In the genomic region with DNA sequence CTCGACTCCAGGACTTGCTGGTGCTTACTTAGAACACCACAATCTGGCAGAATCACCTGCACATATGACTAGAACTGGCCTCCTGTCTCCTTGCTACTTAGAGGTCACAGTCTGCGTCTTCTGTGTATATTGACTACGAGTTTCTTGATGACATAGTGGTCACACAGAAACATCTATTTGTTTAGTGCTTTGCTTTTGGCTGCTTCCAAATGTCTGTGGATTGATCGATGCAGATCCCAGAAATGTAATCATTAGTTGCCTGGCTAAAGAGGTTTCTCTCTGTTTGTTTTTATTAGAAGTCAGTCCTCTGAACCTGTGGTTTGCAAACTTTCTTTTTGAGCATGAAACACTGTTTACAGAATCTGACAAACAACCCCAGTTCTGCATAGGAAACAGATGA, we compare ENCODE assay signal across 18 cellular contexts.
DNase-seq lines count a peak whose midpoint lies in the region; ATAC-seq and TF ChIP-seq lines count a peak whose summit lies in the region.
"Had no signal": no experiment of that assay in that cellular context is flagged by ENCODE, and none has a peak within 500 bp of the region (broad histone marks: within the 10 kb centered on the region; RNA-seq: fewer than 3 reads in every experiment).

No MANE protein-coding gene starts in this region.

- peaks cover 60% of the 10 kb centered on the region for H3K4me1 Mint-ChIP-seq in HFFc6 (ENCODE audit: low read depth)
- H3K4me1 Mint-ChIP-seq in dendritic cell treated with granulocyte-macrophage colony-stimulating factor and Interleukin-4, amounts not matched to agents 40 ng/mL and 50 ng/mL, for 4 days (ENCODE audit: low read depth), result peaks cover 100% of the 10 kb centered on the region

- no peaks in the 10 kb centered on the region for H3K9me3 ChIP-seq in muscle layer of duodenum (ENCODE audit: control insufficient read depth in 1 of 2, low read length in 2 of 2)
- no peaks in the 10 kb centered on the region for H3K9me3 ChIP-seq in tibial artery
- peaks cover 7% of the 10 kb centered on the region for H3K9me3 ChIP-seq in SJCRH30 (replicated peaks)
- H3K9me3 ChIP-seq: BE2C had no signal

- H3K36me3 ChIP-seq in muscle layer of duodenum (ENCODE audit: control insufficient read depth in 1 of 2, insufficient read depth in 2 of 2, low read length in 2 of 2), result no peaks in the 10 kb centered on the region
- H3K36me3 ChIP-seq in tibial artery, result no peaks in the 10 kb centered on the region
- H3K36me3 ChIP-seq in SJCRH30, result peaks cover 7% of the 10 kb centered on the region; the same call in 1 of the 2 replicates
- H3K36me3 ChIP-seq: BE2C had no signal

- no peaks in the 10 kb centered on the region for H3K36me3 Mint-ChIP-seq in HFFc6 (ENCODE audit: low read depth)
- H3K36me3 Mint-ChIP-seq in dendritic cell treated with granulocyte-macrophage colony-stimulating factor and Interleukin-4, amounts not matched to agents 40 ng/mL and 50 ng/mL, for 4 days (ENCODE audit: low read depth), result peaks cover 56% of the 10 kb centered on the region

- H3K9me3 Mint-ChIP-seq in HFFc6, result no peaks in the 10 kb centered on the region
- no peaks in the 10 kb centered on the region for H3K9me3 Mint-ChIP-seq in dendritic cell treated with granulocyte-macrophage colony-stimulating factor and Interleukin-4, amounts not matched to agents 40 ng/mL and 50 ng/mL, for 4 days
- H3K9me3 Mint-ChIP-seq: activated CD8-positive, alpha-beta T cell treated with anti-CD3 and anti-CD28 coated beads for 36 hours; effector memory CD8-positive, alpha-beta T cell had no signal

- H3K27me3 ChIP-seq in muscle layer of duodenum (ENCODE audit: low read depth, low read length), result no peaks in the 10 kb centered on the region
- H3K27me3 ChIP-seq in tibial artery, result no peaks in the 10 kb centered on the region
- no peaks in the 10 kb centered on the region for H3K27me3 ChIP-seq in SJCRH30
- H3K27me3 ChIP-seq: BE2C had no signal

- TF ChIP-seq CTCF in HFFc6 (IDR thresholded peaks at IDR 0.05) (no peak), tibial artery (IDR thresholded peaks at IDR 0.05) (no peak)

- intact Hi-C loops in dendritic cell treated with granulocyte-macrophage colony-stimulating factor and Interleukin-4, amounts not matched to agents 40 ng/mL and 50 ng/mL, for 4 days (cut with micrococcal nuclease), result no loop called here
- intact Hi-C loops in tibial artery (cut with DNase I; ENCODE audit: low total_unique reads), result loop anchor here (5.0 kb wide), 1 partner anchor 101 kb away; a partner anchor contains a TSS

- H3K4me3 ChIP-seq in muscle layer of duodenum (ENCODE audit: low read depth in 1 of 2, low read length in 2 of 2), result no peak overlapping the region
- H3K4me3 ChIP-seq in tibial artery, result no peak overlapping the region
- H3K4me3 ChIP-seq in SJCRH30, result no peak overlapping the region

- peaks cover 23 to 44% of the 10 kb centered on the region in 2 donors for H3K4me1 ChIP-seq in muscle layer of duodenum (ENCODE audit: control insufficient read depth in 1 of 2, insufficient read depth in 2 of 2, low read length in 2 of 2)
- H3K4me1 ChIP-seq in tibial artery, result peaks cover 5 to 56% (median 34%) of the 10 kb centered on the region in 4 donors
- H3K4me1 ChIP-seq in SJCRH30, result no peaks in the 10 kb centered on the region

- DNase-seq in HFFc6, result no peak
- DNase-seq in tibial artery, result no peak
- DNase-seq in SJCRH30, result no peak
- DNase-seq in activated CD4-positive, alpha-beta T cell treated with anti-CD3 and anti-CD28 coated beads for 4 hours, result no peak
- DNase-seq: activated CD8-positive, alpha-beta T cell treated with anti-CD3 and anti-CD28 coated beads for 36 hours; activated effector memory CD4-positive, alpha-beta T cell treated with Interleukin-2 at 50 U/mL for 16 hours; BE2C; effector memory CD8-positive, alpha-beta T cell; GOT3; midbrain; NCI-H187 treated with DMSO at 0.1 percent for 48 hours; NCI-H524; occipital lobe; PC-3; stimulated activated CD4-positive, alpha-beta T cell treated with anti-CD3 and anti-CD28 coated beads, Interleukin-15, amount 100 ng/mL, for 24 hours had no signal

- no peak overlapping the region for H3K4me3 Mint-ChIP-seq in HFFc6
- peak overlapping the region; percentile 71 for H3K4me3 Mint-ChIP-seq in dendritic cell treated with granulocyte-macrophage colony-stimulating factor and Interleukin-4, amounts not matched to agents 40 ng/mL and 50 ng/mL, for 4 days
- H3K4me3 Mint-ChIP-seq: activated CD8-positive, alpha-beta T cell treated with anti-CD3 and anti-CD28 coated beads for 36 hours; effector memory CD8-positive, alpha-beta T cell had no signal

- peak overlapping the region; percentile 80 for H3K27ac ChIP-seq in muscle layer of duodenum (ENCODE audit: low read length)
- H3K27ac ChIP-seq in tibial artery, result peak overlapping the region; percentile 76 to 85
- no peak overlapping the region for H3K27ac ChIP-seq in SJCRH30

- ATAC-seq in GM21529 (IDR thresholded peaks at IDR 0.05; ENCODE audit: unreplicated experiment), result no peak
- ATAC-seq: activated CD8-positive, alpha-beta T cell treated with anti-CD3 and anti-CD28 coated beads for 36 hours; effector memory CD8-positive, alpha-beta T cell; PC-3 had no signal

- H3K27me3 Mint-ChIP-seq in HFFc6 (ENCODE audit: insufficient read depth), result no peaks in the 10 kb centered on the region
- H3K27me3 Mint-ChIP-seq in dendritic cell treated with granulocyte-macrophage colony-stimulating factor and Interleukin-4, amounts not matched to agents 40 ng/mL and 50 ng/mL, for 4 days, result no peaks in the 10 kb centered on the region
- H3K27me3 Mint-ChIP-seq: activated CD8-positive, alpha-beta T cell treated with anti-CD3 and anti-CD28 coated beads for 36 hours had no signal

- H3K27ac Mint-ChIP-seq in HFFc6, result peak overlapping the region; percentile 96
- peak overlapping the region; percentile 91 for H3K27ac Mint-ChIP-seq in dendritic cell treated with granulocyte-macrophage colony-stimulating factor and Interleukin-4, amounts not matched to agents 40 ng/mL and 50 ng/mL, for 4 days
- H3K27ac Mint-ChIP-seq: activated CD8-positive, alpha-beta T cell treated with anti-CD3 and anti-CD28 coated beads for 36 hours; effector memory CD8-positive, alpha-beta T cell had no signal
